Comparison of ENCODE assay signal across 29 cellular contexts in genomic region chr13:34087791-34088190, GRCh38.
"Had no signal": no experiment of that assay in that cellular context is flagged by ENCODE, and none has a peak within 500 bp of the region (broad histone marks: within the 10 kb centered on the region; RNA-seq: fewer than 3 reads in every experiment).

No MANE protein-coding gene starts in this region.

- H3K4me2 ChIP-seq: hepatocyte had no signal

- H3K4me3 ChIP-seq: colonic mucosa, coronary artery, dorsolateral prefrontal cortex, esophagus muscularis mucosa, esophagus squamous epithelium, gastrocnemius medialis, gastroesophageal sphincter, heart left ventricle, heart right ventricle, hepatocyte had no signal

- H3K36me3 ChIP-seq: colonic mucosa, esophagus muscularis mucosa, esophagus squamous epithelium, gastrocnemius medialis, gastroesophageal sphincter, heart left ventricle, heart right ventricle had no signal

- DNase-seq: colonic mucosa; cortex of kidney; dermis blood vessel endothelial cell; dorsolateral prefrontal cortex; effector CD4-positive, alpha-beta T cell; effector CD8-positive, alpha-beta T cell; effector memory CD4-positive, alpha-beta T cell; effector memory CD8-positive, alpha-beta T cell; endodermal cell; erythroblast; esophagus squamous epithelium; foreskin fibroblast; foreskin keratinocyte; foreskin melanocyte; gastrocnemius medialis; glutamatergic neuron; head of caudate nucleus; heart left ventricle; heart right ventricle had no signal

- FAIRE-seq: colon, endometrium, endothelial cell of umbilical vein, frontal cortex had no signal

- H3K9me3 ChIP-seq: colonic mucosa, esophagus muscularis mucosa, gastrocnemius medialis, gastroesophageal sphincter had no signal

- ATAC-seq: effector memory CD8-positive, alpha-beta T cell; esophagus mucosa; foreskin keratinocyte; gastrocnemius medialis; gastroesophageal sphincter; heart left ventricle; heart right ventricle had no signal

- H3K27ac ChIP-seq: colonic mucosa, coronary artery, dorsolateral prefrontal cortex, epithelial cell of prostate, esophagus muscularis mucosa, esophagus squamous epithelium, foreskin keratinocyte, gastrocnemius medialis, gastroesophageal sphincter, heart left ventricle, heart right ventricle, hepatocyte had no signal

- H3K4me1 ChIP-seq: colonic mucosa, esophagus muscularis mucosa, esophagus squamous epithelium, foreskin keratinocyte, gastrocnemius medialis, gastroesophageal sphincter, heart left ventricle, heart right ventricle had no signal
